In genomic region chr15:51874751-51875644, GRCh38 we compare ENCODE assay signal across 10 cellular contexts. TPM values are rescaled to one million over a fixed set of nuclear protein-coding genes. Genes with fewer than 3 reads are reported as not detected.
DNase-seq lines count a peak whose midpoint lies in the region; ATAC-seq, FAIRE-seq and TF ChIP-seq lines count a peak whose summit lies in the region.
"Had no signal": no experiment of that assay in that cellular context is flagged by ENCODE, and none has a peak within 500 bp of the region (broad histone marks: within the 10 kb centered on the region; RNA-seq: fewer than 3 reads in every experiment).

No MANE protein-coding gene starts in this region.

- DNase-seq in Calu3 (peak; percentile 54), RCC 7860 (ENCODE audit: low spot score) (peak; percentile 91), fibroblast of gingiva (ENCODE audit: low read depth) (peak; percentile 94), osteocyte (ENCODE audit: extremely low spot score, unreplicated experiment) (no peak), NCI-H1048 (lab: John Stamatoyannopoulos, UW) (no peak)
- no peak for DNase-seq in activated effector memory CD4-positive, alpha-beta T cell treated with anti-CD3 and anti-CD28 coated beads, Interleukin-2, amount 50 U/mL, for 16 hours
- DNase-seq in activated naive CD4-positive, alpha-beta T cell treated with anti-CD3 and anti-CD28 coated beads for 36 hours = no peak
- DNase-seq: NCI-H1417 treated with DMSO at 0.1 percent for 48 hours had no signal

- CTCF ChIA-PET in Calu3 (lab: Charles Lee) = interaction anchor here (0.6 to 1.2 kb wide), 5 partner anchors 22 to 46 kb away, joined by 3 to 6 read pairs (median 3); partner anchors contain the start of gene TMOD3
- CTCF ChIA-PET in activated naive CD4-positive, alpha-beta T cell treated with anti-CD3 and anti-CD28 coated beads for 36 hours (lab: Charles Lee) = no interaction called here

- peak; percentile 96 for FAIRE-seq in RCC 7860 (lab: Jason Lieb, UNC)

- intact Hi-C loops in Calu3 (cut with micrococcal nuclease; ENCODE audit: unreplicated experiment) = loop anchor here (2.0 kb wide), 1 partner anchor 30 kb away; no protein-coding TSS in a partner anchor
- intact Hi-C loops in activated naive CD4-positive, alpha-beta T cell treated with anti-CD3 and anti-CD28 coated beads for 36 hours (cut with micrococcal nuclease) = no loop called here

- TF ChIP-seq CTCF in Calu3 (IDR thresholded peaks at IDR 0.05; ENCODE audit: unreplicated experiment) (no peak), osteocyte (IDR thresholded peaks at IDR 0.05) (no peak)

- H3K27ac Mint-ChIP-seq in Calu3 (ENCODE audit: unreplicated experiment) (peak overlapping the region; percentile 75), osteocyte (ENCODE audit: unreplicated experiment) (peak overlapping the region; percentile 95)
- H3K27ac Mint-ChIP-seq in activated naive CD4-positive, alpha-beta T cell treated with anti-CD3 and anti-CD28 coated beads for 36 hours = no peak overlapping the region
- H3K27ac Mint-ChIP-seq: dendritic cell treated with granulocyte-macrophage colony-stimulating factor and Interleukin-4, amounts not matched to agents 40 ng/mL and 50 ng/mL, for 4 days had no signal

- H3K27me3 Mint-ChIP-seq in Calu3 (ENCODE audit: unreplicated experiment) (no peaks in the 10 kb centered on the region), osteocyte (ENCODE audit: unreplicated experiment) (no peaks in the 10 kb centered on the region)
- H3K27me3 Mint-ChIP-seq in activated naive CD4-positive, alpha-beta T cell treated with anti-CD3 and anti-CD28 coated beads for 36 hours (ENCODE audit: low read depth) = no peaks in the 10 kb centered on the region
- H3K27me3 Mint-ChIP-seq: dendritic cell treated with granulocyte-macrophage colony-stimulating factor and Interleukin-4, amounts not matched to agents 40 ng/mL and 50 ng/mL, for 4 days had no signal

- peaks cover 18% of the 10 kb centered on the region for H3K36me3 Mint-ChIP-seq in Calu3 (ENCODE audit: insufficient read depth, unreplicated experiment)
- H3K36me3 Mint-ChIP-seq in osteocyte (ENCODE audit: unreplicated experiment) = peaks cover 34% of the 10 kb centered on the region
- peaks cover 32% of the 10 kb centered on the region for H3K36me3 Mint-ChIP-seq in activated naive CD4-positive, alpha-beta T cell treated with anti-CD3 and anti-CD28 coated beads for 36 hours (ENCODE audit: low read depth)

- no peak for ATAC-seq in HG03432 (IDR thresholded peaks at IDR 0.05; ENCODE audit: unreplicated experiment)

- peaks cover 48% of the 10 kb centered on the region for H3K4me1 Mint-ChIP-seq in Calu3 (ENCODE audit: low read depth, unreplicated experiment)
- peaks cover 49% of the 10 kb centered on the region for H3K4me1 Mint-ChIP-seq in osteocyte (ENCODE audit: unreplicated experiment)
- H3K4me1 Mint-ChIP-seq in activated naive CD4-positive, alpha-beta T cell treated with anti-CD3 and anti-CD28 coated beads for 36 hours (ENCODE audit: low read depth) = peaks cover 17% of the 10 kb centered on the region

- no TSS peak for BruUV-seq in Calu3 (replicated peaks; lab: Mats Ljungman, UMichigan)

- H3K4me3 Mint-ChIP-seq in Calu3 (ENCODE audit: low read depth, unreplicated experiment) = peak overlapping the region; percentile 51
- peak overlapping the region; percentile 42 for H3K4me3 Mint-ChIP-seq in osteocyte (ENCODE audit: unreplicated experiment)
- H3K4me3 Mint-ChIP-seq in activated naive CD4-positive, alpha-beta T cell treated with anti-CD3 and anti-CD28 coated beads for 36 hours = no peak overlapping the region
- H3K4me3 Mint-ChIP-seq: dendritic cell treated with granulocyte-macrophage colony-stimulating factor and Interleukin-4, amounts not matched to agents 40 ng/mL and 50 ng/mL, for 4 days had no signal

- H3K9me3 Mint-ChIP-seq in Calu3 (ENCODE audit: low read depth, unreplicated experiment) (no peaks in the 10 kb centered on the region), osteocyte (ENCODE audit: unreplicated experiment) (no peaks in the 10 kb centered on the region)
- H3K9me3 Mint-ChIP-seq in activated naive CD4-positive, alpha-beta T cell treated with anti-CD3 and anti-CD28 coated beads for 36 hours = no peaks in the 10 kb centered on the region
- H3K9me3 Mint-ChIP-seq: dendritic cell treated with granulocyte-macrophage colony-stimulating factor and Interleukin-4, amounts not matched to agents 40 ng/mL and 50 ng/mL, for 4 days had no signal

RNA-seq across cellular contexts. Expression of gene TMOD3, which starts 45.5 kb away (rescaled TPM):
- 53.6 and 60.1 TPM in 2 replicates for total RNA-seq in Calu3 (2022)
- 75.4 and 84.3 TPM in 2 replicates for total RNA-seq in osteocyte
- total RNA-seq in activated naive CD4-positive, alpha-beta T cell treated with anti-CD3 and anti-CD28 coated beads for 36 hours = 10 to 100 TPM; 45.9 to 52.8 TPM

Comparison
In these comparisons a context has a peak if more than half of its experiments do, and no peak if none do; other contexts are left out.
1. DNase-seq: peak in Calu3 (single experiment), RCC 7860 (single experiment) and fibroblast of gingiva (single experiment); none in osteocyte (single experiment), activated effector memory CD4-positive, alpha-beta T cell treated with anti-CD3 and anti-CD28 coated beads, Interleukin-2, amount 50 U/mL, for 16 hours (single experiment), NCI-H1048 (single experiment) and activated naive CD4-positive, alpha-beta T cell treated with anti-CD3 and anti-CD28 coated beads for 36 hours (single experiment).